In the genomic region with DNA sequence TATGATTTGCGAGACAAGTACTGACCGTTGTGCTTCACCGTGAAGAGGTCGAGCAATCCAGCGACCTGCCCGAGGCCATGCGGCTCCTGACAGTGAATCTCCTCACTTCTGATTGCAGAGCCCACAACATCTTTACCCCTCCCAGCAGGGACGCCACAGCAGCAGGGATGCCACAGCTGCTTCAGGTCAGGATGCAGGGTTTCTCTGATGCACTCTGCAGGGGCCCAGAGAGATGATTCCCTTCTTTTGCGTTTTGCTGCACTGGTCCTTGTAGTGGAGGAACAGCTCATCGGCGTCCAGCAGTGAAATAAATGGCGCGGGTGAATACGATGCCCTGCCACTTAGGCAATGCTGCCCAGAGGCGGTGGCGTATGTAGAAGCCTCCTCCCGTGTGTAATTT, we compare ENCODE assay signal across 21 cellular contexts. TPM values are rescaled to one million over a fixed set of nuclear protein-coding genes. Genes with fewer than 3 reads are reported as not detected.
DNase-seq lines count a peak whose midpoint lies in the region.
"Had no signal": no experiment of that assay in that cellular context is flagged by ENCODE, and none has a peak within 500 bp of the region (broad histone marks: within the 10 kb centered on the region; RNA-seq: fewer than 3 reads in every experiment).

No MANE protein-coding gene starts in this region.

- H3K9me3 ChIP-seq in neuronal stem cell (replicated peaks in 1 of 2; ENCODE audit: control insufficient read depth in 2 of 2, insufficient read depth in 1 of 2, low read depth in 1 of 2, low read length in 2 of 2) = peaks cover 0 to 2% of the 10 kb centered on the region in 2 donors
- H3K9me3 ChIP-seq: SK-N-SH had no signal

- no peak overlapping the region for H2BK120ac ChIP-seq in neuronal stem cell (ENCODE audit: low read depth, low read length)

- no peak overlapping the region for H3K14ac ChIP-seq in neuronal stem cell (ENCODE audit: low read length)

- H3K36me3 ChIP-seq in H7 (replicated peaks; ENCODE audit: control insufficient read depth, insufficient read depth, low read length) (no peaks in the 10 kb centered on the region), neuronal stem cell (replicated peaks in 1 of 2; ENCODE audit: control insufficient read depth in 2 of 2, insufficient read depth in 2 of 2, low read length in 2 of 2) (no peaks in the 10 kb centered on the region)

- H2AK5ac ChIP-seq in neuronal stem cell (ENCODE audit: low read depth, low read length) = no peak overlapping the region

- no peak overlapping the region for H2BK5ac ChIP-seq in neuronal stem cell (ENCODE audit: low read length)

- peak overlapping the region; percentile 11 for H3K18ac ChIP-seq in neuronal stem cell (ENCODE audit: low read length)

- peaks cover 8 to 16% of the 10 kb centered on the region in 2 donors for H3K4me1 ChIP-seq in neuronal stem cell (ENCODE audit: control insufficient read depth in 2 of 2, insufficient read depth in 1 of 2, low read depth in 1 of 2, low read length in 2 of 2)

- H3K4ac ChIP-seq in neuronal stem cell (ENCODE audit: low read length) = no peak overlapping the region

- H2BK12ac ChIP-seq in neuronal stem cell (ENCODE audit: low read length) = no peak overlapping the region

- H2BK15ac ChIP-seq in neuronal stem cell (ENCODE audit: low read length) = no peak overlapping the region

- no peak overlapping the region for H3K27ac ChIP-seq in neuronal stem cell (replicated peaks; ENCODE audit: low read length)
- H3K27ac ChIP-seq: 22Rv1 had no signal

- DNase-seq in NCI-H1417 (lab: John Stamatoyannopoulos, UW) (peak in 2 of 3 experiments; percentile 68 to 88), NCI-H1417 treated with DMSO at 0.1 percent for 48 hours (lab: John Stamatoyannopoulos, UW) (no peak), H7 (peak; percentile 63), NCI-H2227 treated with DMSO at 0.1 percent for 48 hours (lab: John Stamatoyannopoulos, UW) (peak; percentile 69), neuronal stem cell (ENCODE audit: low spot score) (no peak), GOT3 (lab: John Stamatoyannopoulos, UW) (no peak), GF-D8 (lab: John Stamatoyannopoulos, UW) (no peak), DMS 273 treated with DMSO at 0.1 percent for 48 hours (lab: John Stamatoyannopoulos, UW) (no peak)
- DNase-seq: CD4-positive, CD25-positive, alpha-beta regulatory T cell; DMS53; EL; Karpas-422; NCI-H1092 treated with DMSO at 0.1 percent for 48 hours; NCI-H1694; NCI-H2029 treated with DMSO at 0.1 percent for 48 hours; NCI-H2171; NCI-H524; NCI-H774; SK-N-SH; SW 1271 had no signal

- WGBS in neuronal stem cell (ENCODE audit: extremely low coverage in 2 of 2, insufficient read length in 2 of 2, insufficient replicate concordance in 1 of 2), 2 donors = no CpG with 5 or more reads among the region's 17 CpGs

- H4K91ac ChIP-seq in neuronal stem cell (ENCODE audit: low read depth, low read length, poor library complexity) = no peak overlapping the region

- H3K27me3 ChIP-seq in H7 (ENCODE audit: control insufficient read depth, insufficient read depth, low read length) (peaks cover 10% of the 10 kb centered on the region), neuronal stem cell (ENCODE audit: control insufficient read depth in 3 of 3, insufficient read depth in 3 of 3, low read depth in 1 of 3, low read length in 3 of 3) (peaks cover 0 to 3% (median 0%) of the 10 kb centered on the region in 3 experiments)

- H3K4me2 ChIP-seq in neuronal stem cell (ENCODE audit: insufficient read depth, low read length, poor library complexity, severe bottlenecking) = no peak overlapping the region
- H3K4me2 ChIP-seq: SK-N-SH had no signal

- H3K4me3 ChIP-seq in H7 (ENCODE audit: insufficient read depth, low read depth, low read length) (no peak overlapping the region), neuronal stem cell (ENCODE audit: low read length in 2 of 2) (no peak overlapping the region)

- no peak overlapping the region for H3K9ac ChIP-seq in neuronal stem cell (ENCODE audit: low read depth, low read length, poor library complexity)
- H3K9ac ChIP-seq: SK-N-SH had no signal

- peaks cover 8% of the 10 kb centered on the region for H3K79me1 ChIP-seq in neuronal stem cell (ENCODE audit: low read depth, low read length)

- no peak overlapping the region for H2AFZ ChIP-seq in neuronal stem cell (ENCODE audit: low read length)

- H3K23ac ChIP-seq in neuronal stem cell (ENCODE audit: low read depth, low read length, poor library complexity) = peak overlapping the region; percentile 61

- no peak overlapping the region for H4K8ac ChIP-seq in neuronal stem cell (ENCODE audit: low read depth, low read length)

RNA-seq across cellular contexts. Expression of gene KIAA0513, which starts 5.6 kb away (rescaled TPM):
- total RNA-seq in H7 (2014; rRNA removed; shearing (Covaris generic)) = 5.1 and 11.7 TPM in 2 replicates
- polyA plus RNA-seq in neuronal stem cell (2013, experiment 1 of 2) = 4.4 TPM
- polyA plus RNA-seq in neuronal stem cell (2013, experiment 2 of 2) = 5.5 TPM

RNA-seq across cellular contexts. Expression of gene ZDHHC7, which starts 21.8 kb away (rescaled TPM):
- total RNA-seq in H7 (2014; rRNA removed; shearing (Covaris generic)) = 56.9 and 60.7 TPM in 2 replicates
- polyA plus RNA-seq in neuronal stem cell (2013, experiment 1 of 2) = 32.5 TPM
- 32.9 TPM for polyA plus RNA-seq in neuronal stem cell (2013, experiment 2 of 2)

Comparison
In these comparisons a context has a peak if more than half of its experiments do, and no peak if none do; other contexts are left out.
1. DNase-seq: peak in NCI-H1417 (2 of 3), H7 (single experiment) and NCI-H2227 treated with DMSO at 0.1 percent for 48 hours (single experiment); none in NCI-H1417 treated with DMSO at 0.1 percent for 48 hours (single experiment), neuronal stem cell (single experiment), GOT3 (single experiment), GF-D8 (single experiment) and DMS 273 treated with DMSO at 0.1 percent for 48 hours (single experiment).